Comparison of ENCODE assay signal across 20 cellular contexts in genomic region chr11:62064221-62064620, GRCh38. TPM values are rescaled to one million over a fixed set of nuclear protein-coding genes. Genes with fewer than 3 reads are reported as not detected.
DNase-seq lines count a peak whose midpoint lies in the region; ATAC-seq and TF ChIP-seq lines count a peak whose summit lies in the region.
"Had no signal": no experiment of that assay in that cellular context is flagged by ENCODE, and none has a peak within 500 bp of the region (broad histone marks: within the 10 kb centered on the region; RNA-seq: fewer than 3 reads in every experiment).

No MANE protein-coding gene starts in this region.

- H3K79me2 ChIP-seq in trophoblast cell (ENCODE audit: control insufficient read depth, insufficient read depth, low read length, poor library complexity), result peaks cover 2% of the 10 kb centered on the region

- peak overlapping the region; percentile 65 for H4K91ac ChIP-seq in trophoblast cell (ENCODE audit: low read depth, low read length)

- no peaks in the 10 kb centered on the region for H3K27me3 ChIP-seq in trophoblast cell (ENCODE audit: insufficient read depth, low read length)
- no peaks in the 10 kb centered on the region for H3K27me3 ChIP-seq in spleen (replicated peaks in 1 of 7)
- H3K27me3 ChIP-seq: BE2C, BLaER1 had no signal

- H3K27ac ChIP-seq in trophoblast cell (ENCODE audit: low read depth, low read length) (peak overlapping the region; percentile 68), spleen (no peak overlapping the region)
- H3K27ac ChIP-seq: BLaER1 had no signal

- H3K9ac ChIP-seq in trophoblast cell (ENCODE audit: low read length), result no peak overlapping the region
- H3K9ac ChIP-seq: BLaER1 had no signal

- H3K23ac ChIP-seq in trophoblast cell (ENCODE audit: low read length), result no peak overlapping the region

- no peak overlapping the region for H2AFZ ChIP-seq in trophoblast cell (ENCODE audit: insufficient read depth, low read length, poor library complexity)

- WGBS in trophoblast cell (ENCODE audit: extremely low coverage, insufficient coverage, insufficient read length), result no CpG with 5 or more reads among the region's 2 CpGs
- WGBS in spleen, 5 donors, result 87 to 94% (median 90%) methylated on average over 2 of the region's 2 CpGs

- no peak for TF ChIP-seq POLR2A in spleen (IDR thresholded peaks at IDR 0.05)

- H3K18ac ChIP-seq in trophoblast cell (ENCODE audit: low read length), result no peak overlapping the region

- ATAC-seq in HG02938 (IDR thresholded peaks at IDR 0.05; ENCODE audit: unreplicated experiment) (no peak), left cardiac atrium (no peak)
- ATAC-seq: GM12878 had no signal

- H3K4me3 ChIP-seq in trophoblast cell (ENCODE audit: low read depth, low read length), result no peak overlapping the region
- no peak overlapping the region for H3K4me3 ChIP-seq in spleen
- H3K4me3 ChIP-seq: BLaER1, GM12878 had no signal

- H2AK5ac ChIP-seq in trophoblast cell (ENCODE audit: low read length), result no peak overlapping the region

- no peak overlapping the region for H4K12ac ChIP-seq in trophoblast cell (ENCODE audit: low read depth, low read length)

- H3K79me1 ChIP-seq in trophoblast cell (ENCODE audit: low read length), result peaks cover 10% of the 10 kb centered on the region

- no peak overlapping the region for H3K4me2 ChIP-seq in trophoblast cell (ENCODE audit: low read length)
- H3K4me2 ChIP-seq: BLaER1 had no signal

- H3K4me1 ChIP-seq in trophoblast cell (ENCODE audit: control insufficient read depth in 1 of 2, insufficient read depth in 2 of 2, low read length in 2 of 2), result peaks cover 0 to 4% of the 10 kb centered on the region in 2 experiments
- H3K4me1 ChIP-seq in spleen, result no peaks in the 10 kb centered on the region
- H3K4me1 ChIP-seq: BE2C, BLaER1 had no signal

- no peak overlapping the region for H4K8ac ChIP-seq in trophoblast cell (ENCODE audit: low read depth, low read length)

- TF ChIP-seq CTCF in spleen (IDR thresholded peaks at IDR 0.05 in 8 of 11, conservative IDR thresholded peaks at IDR 0.05 in 3 of 11), result no peak

- no peak overlapping the region for H3K4ac ChIP-seq in trophoblast cell (ENCODE audit: low read depth, low read length)

- no peak overlapping the region for H3K14ac ChIP-seq in trophoblast cell (ENCODE audit: low read length)

- intact Hi-C loops in spleen (cut with DNase I; ENCODE audit: low total_unique reads), result no loop called here
- intact Hi-C loops in left cardiac atrium (cut with DNase I), result loop anchor here in 1 of 2 donors (10.0 kb wide), 1 partner anchor 59 kb away; no protein-coding TSS in a partner anchor

- H3K36me3 ChIP-seq in trophoblast cell (ENCODE audit: control insufficient read depth in 1 of 2, insufficient read depth in 2 of 2, low read length in 2 of 2) (no peaks in the 10 kb centered on the region), spleen (no peaks in the 10 kb centered on the region)
- H3K36me3 ChIP-seq: BE2C, BLaER1 had no signal

- peak; percentile 76 for DNase-seq in ELF-1 (ENCODE audit: low read depth, low spot score)
- peak; percentile 87 for DNase-seq in islet precursor cell
- DNase-seq in trophoblast cell, result peak; percentile 91 to 96
- no peak for DNase-seq in NCI-H2196 treated with DMSO at 0.1 percent for 48 hours (lab: John Stamatoyannopoulos, UW; ENCODE audit: unreplicated experiment)
- no peak for DNase-seq in spleen
- DNase-seq in left cardiac atrium, result no peak
- DNase-seq: 8988T; ACHN; BE2C; C1 segment of cervical spinal cord; Calu3; CD4-positive, alpha-beta memory T cell; CD4-positive, CD25-positive, alpha-beta regulatory T cell; CD8-positive, alpha-beta memory T cell; COR-L47; DMS79 treated with DMSO at 0.1 percent for 48 hours; GDM1 had no signal

- no peaks in the 10 kb centered on the region for H3K9me3 ChIP-seq in trophoblast cell (ENCODE audit: insufficient read depth, low read depth, low read length)
- no peaks in the 10 kb centered on the region for H3K9me3 ChIP-seq in spleen
- H3K9me3 ChIP-seq: BE2C, BLaER1 had no signal

- peak overlapping the region; percentile 56 for H2BK120ac ChIP-seq in trophoblast cell (ENCODE audit: insufficient read depth, low read length, poor library complexity)

- peak overlapping the region; percentile 31 for H2BK5ac ChIP-seq in trophoblast cell (ENCODE audit: low read depth, low read length, poor library complexity)

- no peak overlapping the region for H2BK12ac ChIP-seq in trophoblast cell (ENCODE audit: low read length)

RNA-seq across cellular contexts. Expression of gene INCENP, which starts 59.6 kb away (rescaled TPM):
- 36.7 and 38.4 TPM in 2 replicates for polyA plus RNA-seq in trophoblast cell (2013)
- total RNA-seq in spleen, result 10 to 100 TPM; 22.2 to 32.4 (median 28.8) TPM
- 1 to 10 TPM; 1.8 to 5.3 (median 3.0) TPM for polyA plus RNA-seq in spleen
- total RNA-seq in left cardiac atrium, result 10 to 100 TPM; 15.4 to 16.7 TPM

Comparison
In these comparisons a context has a peak if more than half of its experiments do, and no peak if none do; other contexts are left out.
1. DNase-seq: peak in ELF-1 (single experiment), islet precursor cell (single experiment) and trophoblast cell (2 of 2); none in NCI-H2196 treated with DMSO at 0.1 percent for 48 hours (single experiment), spleen (single experiment) and left cardiac atrium (single experiment).